8 cellular contexts compared by ENCODE assay signal in the genomic region with DNA sequence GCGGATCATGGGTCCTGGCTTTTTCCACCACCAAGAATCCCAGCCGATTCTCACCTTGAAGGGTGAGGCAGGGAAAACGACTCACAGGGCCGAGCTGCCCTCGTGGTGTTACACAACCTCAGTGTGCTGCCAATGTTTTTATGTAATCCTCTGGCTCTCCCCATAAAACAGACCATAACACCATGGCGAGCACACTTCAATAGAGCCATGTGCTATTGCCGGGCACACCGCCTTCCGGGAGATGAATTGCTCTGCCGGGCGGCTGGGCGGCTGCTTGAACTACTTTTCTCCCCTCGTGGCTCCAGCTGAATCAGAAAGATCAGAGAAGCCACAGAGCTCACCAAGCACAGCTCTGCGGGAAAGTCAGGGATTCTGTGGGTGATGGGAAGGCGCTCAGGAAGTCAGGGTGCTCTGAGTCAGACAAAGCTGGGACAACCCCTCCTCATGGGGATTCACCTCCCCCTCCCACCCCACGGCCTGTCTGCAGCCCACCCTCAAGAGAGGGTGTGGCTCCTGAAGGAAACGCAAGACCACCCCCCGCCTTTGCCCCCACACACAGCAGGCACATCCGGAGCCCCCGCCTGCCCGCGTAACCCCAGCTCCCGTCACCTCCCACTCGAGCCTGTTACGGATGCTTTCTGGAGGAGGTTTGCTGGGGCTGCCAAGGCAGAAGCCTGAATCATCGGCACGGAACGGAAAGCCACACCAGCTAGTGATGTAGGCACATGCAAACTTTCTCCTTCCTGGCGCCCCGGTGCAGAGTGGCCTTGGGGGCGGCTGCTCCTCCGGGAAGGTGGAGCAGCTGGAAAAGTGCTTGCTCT. TPM values are rescaled to one million over a fixed set of nuclear protein-coding genes. Genes with fewer than 3 reads are reported as not detected.
DNase-seq lines count a peak whose midpoint lies in the region; ATAC-seq and TF ChIP-seq lines count a peak whose summit lies in the region.

No MANE protein-coding gene starts in this region.

- H3K9me3 Mint-ChIP-seq in activated CD8-positive, alpha-beta T cell treated with anti-CD3 and anti-CD28 coated beads for 36 hours = no peaks in the 10 kb centered on the region
- no peaks in the 10 kb centered on the region for H3K9me3 Mint-ChIP-seq in progenitor cell of endocrine pancreas (ENCODE audit: low read depth)

- POLR2A ChIA-PET in activated CD8-positive, alpha-beta T cell treated with anti-CD3 and anti-CD28 coated beads for 36 hours (lab: Charles Lee) = interaction anchor here (0.6 kb wide), 1 partner anchor 10 kb away, joined by 3 read pairs; no protein-coding TSS in a partner anchor

- H3K4me1 Mint-ChIP-seq in activated CD8-positive, alpha-beta T cell treated with anti-CD3 and anti-CD28 coated beads for 36 hours (ENCODE audit: low read depth) = peaks cover 25% of the 10 kb centered on the region
- H3K4me1 Mint-ChIP-seq in progenitor cell of endocrine pancreas (ENCODE audit: low read depth) = peaks cover 3% of the 10 kb centered on the region

- peak overlapping the region; percentile 25 for H3K27ac Mint-ChIP-seq in activated CD8-positive, alpha-beta T cell treated with anti-CD3 and anti-CD28 coated beads for 36 hours
- H3K27ac Mint-ChIP-seq in progenitor cell of endocrine pancreas = no peak overlapping the region

- ATAC-seq in activated CD8-positive, alpha-beta T cell treated with anti-CD3 and anti-CD28 coated beads for 36 hours = peak; percentile 87
- no peak for ATAC-seq in GM21619 (IDR thresholded peaks at IDR 0.05; ENCODE audit: unreplicated experiment)

- peak overlapping the region; percentile 9 for H3K4me3 ChIP-seq in fibroblast of mammary gland (ENCODE audit: control insufficient read depth, low read depth, low read length)

- CTCF ChIA-PET in activated CD8-positive, alpha-beta T cell treated with anti-CD3 and anti-CD28 coated beads for 36 hours (lab: Charles Lee) = interaction anchor here (1.2 kb wide), 1 partner anchor 174 kb away, joined by 3 read pairs; no protein-coding TSS in a partner anchor

- no peak for TF ChIP-seq CTCF in activated CD8-positive, alpha-beta T cell treated with anti-CD3 and anti-CD28 coated beads for 36 hours (IDR thresholded peaks at IDR 0.05)
- TF ChIP-seq CTCF in fibroblast of mammary gland (conservative IDR thresholded peaks at IDR 0.05; ENCODE audit: control insufficient read depth, insufficient read depth, low read depth, low read length) (no peak), progenitor cell of endocrine pancreas (IDR thresholded peaks at IDR 0.05; ENCODE audit: unreplicated experiment) (no peak)

- H3K27me3 Mint-ChIP-seq in activated CD8-positive, alpha-beta T cell treated with anti-CD3 and anti-CD28 coated beads for 36 hours = peaks cover 40% of the 10 kb centered on the region
- peaks cover 74% of the 10 kb centered on the region for H3K27me3 Mint-ChIP-seq in progenitor cell of endocrine pancreas

- DNase-seq in DMS53 (lab: John Stamatoyannopoulos, UW) (peak; percentile 22), DMS53 treated with DMSO at 0.1 percent for 48 hours (lab: John Stamatoyannopoulos, UW; ENCODE audit: unreplicated experiment) (no peak), fibroblast of mammary gland (ENCODE audit: low read depth) (peak; percentile 88), putamen (ENCODE audit: low spot score) (peak; percentile 70), progenitor cell of endocrine pancreas (ENCODE audit: low spot score, unreplicated experiment) (no peak), NCI-H510A treated with DMSO at 0.1 percent for 48 hours (lab: John Stamatoyannopoulos, UW) (no peak)
- peak; percentile 85 for DNase-seq in activated CD8-positive, alpha-beta T cell treated with anti-CD3 and anti-CD28 coated beads for 36 hours

- intact Hi-C loops in activated CD8-positive, alpha-beta T cell treated with anti-CD3 and anti-CD28 coated beads for 36 hours (cut with micrococcal nuclease) = no loop called here

- no peaks in the 10 kb centered on the region for H3K36me3 Mint-ChIP-seq in activated CD8-positive, alpha-beta T cell treated with anti-CD3 and anti-CD28 coated beads for 36 hours (ENCODE audit: low read depth)
- no peaks in the 10 kb centered on the region for H3K36me3 Mint-ChIP-seq in progenitor cell of endocrine pancreas (ENCODE audit: insufficient read depth)

- H3K4me3 Mint-ChIP-seq in activated CD8-positive, alpha-beta T cell treated with anti-CD3 and anti-CD28 coated beads for 36 hours = no peak overlapping the region
- H3K4me3 Mint-ChIP-seq in progenitor cell of endocrine pancreas (ENCODE audit: low read depth) = no peak overlapping the region

RNA-seq across cellular contexts. Expression of a gene that starts 1.8 kb away (rescaled TPM):
- total RNA-seq in activated CD8-positive, alpha-beta T cell treated with anti-CD3 and anti-CD28 coated beads for 36 hours = not detected
- total RNA-seq in progenitor cell of endocrine pancreas = 0.24 and 0.36 TPM in 2 replicates

Comparison
In these comparisons a context has a peak if more than half of its experiments do, and no peak if none do; other contexts are left out.
1. DNase-seq: peak in DMS53 (single experiment), activated CD8-positive, alpha-beta T cell treated with anti-CD3 and anti-CD28 coated beads for 36 hours (single experiment), fibroblast of mammary gland (single experiment) and putamen (single experiment); none in DMS53 treated with DMSO at 0.1 percent for 48 hours (single experiment), progenitor cell of endocrine pancreas (single experiment) and NCI-H510A treated with DMSO at 0.1 percent for 48 hours (single experiment).